ENCODE assay signal across 12 cellular contexts in genomic region chrX:24777660-24778059, GRCh38.
DNase-seq lines count a peak whose midpoint lies in the region; ATAC-seq, FAIRE-seq and TF ChIP-seq lines count a peak whose summit lies in the region.
"Had no signal": no experiment of that assay in that cellular context is flagged by ENCODE, and none has a peak within 500 bp of the region (broad histone marks: within the 10 kb centered on the region; RNA-seq: fewer than 3 reads in every experiment).

No MANE protein-coding gene starts in this region.

- intact Hi-C loops in tibial artery (cut with DNase I; ENCODE audit: low total_unique reads) = no loop called here

- no peak overlapping the region for H3K27ac Mint-ChIP-seq in naive thymus-derived CD8-positive, alpha-beta T cell
- H3K27ac Mint-ChIP-seq: nephron progenitor cell had no signal

- POLR2A ChIA-PET in naive thymus-derived CD8-positive, alpha-beta T cell (lab: Charles Lee) = no interaction called here

- TF ChIP-seq CTCF in tibial artery (IDR thresholded peaks at IDR 0.05) = no peak

- DNase-seq in NCI-H2081 treated with DMSO at 0.1 percent for 48 hours (lab: John Stamatoyannopoulos, UW) (no peak), NCI-H524 treated with DMSO at 0.1 percent for 48 hours (lab: John Stamatoyannopoulos, UW) (no peak), tibial artery (no peak)
- DNase-seq in naive thymus-derived CD8-positive, alpha-beta T cell = no peak
- DNase-seq: NCI-H510A treated with DMSO at 0.1 percent for 48 hours, nephron progenitor cell had no signal

- H3K9me3 Mint-ChIP-seq in naive thymus-derived CD8-positive, alpha-beta T cell = no peaks in the 10 kb centered on the region
- H3K9me3 Mint-ChIP-seq: nephron progenitor cell had no signal

- H3K27me3 Mint-ChIP-seq in naive thymus-derived CD8-positive, alpha-beta T cell = no peaks in the 10 kb centered on the region

- no peak overlapping the region for H3K4me3 ChIP-seq in tibial artery
- H3K4me3 ChIP-seq: hepatocyte had no signal

- H3K4me3 Mint-ChIP-seq in naive thymus-derived CD8-positive, alpha-beta T cell = no peak overlapping the region
- H3K4me3 Mint-ChIP-seq: nephron progenitor cell had no signal

- peaks cover 0 to 10% (median 0%) of the 10 kb centered on the region in 4 donors for H3K4me1 Mint-ChIP-seq in naive thymus-derived CD8-positive, alpha-beta T cell
- H3K4me1 Mint-ChIP-seq: nephron progenitor cell had no signal

- H3K36me3 Mint-ChIP-seq in naive thymus-derived CD8-positive, alpha-beta T cell = peaks cover 0 to 24% (median 11%) of the 10 kb centered on the region in 3 donors

- no peak overlapping the region for H3K27ac ChIP-seq in tibial artery
- H3K27ac ChIP-seq: hepatocyte had no signal

- H3K9me3 ChIP-seq in tibial artery = no peaks in the 10 kb centered on the region

- no peaks in the 10 kb centered on the region for H3K36me3 ChIP-seq in tibial artery

- peak; percentile 99 for ATAC-seq in GM18868 (IDR thresholded peaks at IDR 0.05; ENCODE audit: unreplicated experiment)
- ATAC-seq in GM21717 (IDR thresholded peaks at IDR 0.05; ENCODE audit: unreplicated experiment) = peak; percentile 94
- ATAC-seq in HG03342 (IDR thresholded peaks at IDR 0.05; ENCODE audit: unreplicated experiment) = peak; percentile 99
- no peak for ATAC-seq in naive thymus-derived CD8-positive, alpha-beta T cell

- peak; percentile 96 for FAIRE-seq in colon (lab: Jason Lieb, UNC)
- FAIRE-seq: urothelium cell line had no signal

- H3K27me3 ChIP-seq in tibial artery = no peaks in the 10 kb centered on the region
- H3K27me3 ChIP-seq: hepatocyte had no signal

- no peaks in the 10 kb centered on the region for H3K4me1 ChIP-seq in tibial artery

Comparison
In these comparisons a context has a peak if more than half of its experiments do, and no peak if none do; other contexts are left out.
1. ATAC-seq: peak in GM18868 (single experiment), GM21717 (single experiment) and HG03342 (single experiment); none in naive thymus-derived CD8-positive, alpha-beta T cell (0 of 2).